ENCODE assay signal across 11 cellular contexts in genomic region chr14:97306133-97306784, GRCh38.
DNase-seq lines count a peak whose midpoint lies in the region; ATAC-seq and TF ChIP-seq lines count a peak whose summit lies in the region.
"Had no signal": no experiment of that assay in that cellular context is flagged by ENCODE, and none has a peak within 500 bp of the region (broad histone marks: within the 10 kb centered on the region; RNA-seq: fewer than 3 reads in every experiment).

No MANE protein-coding gene starts in this region.

- no peaks in the 10 kb centered on the region for H3K27me3 ChIP-seq in right lobe of liver

- DNase-seq in stimulated activated CD4-positive, alpha-beta T cell treated with anti-CD3 and anti-CD28 coated beads, Interleukin-15, amount 100 ng/mL, for 24 hours: peak; percentile 30
- DNase-seq in stimulated activated CD4-positive, alpha-beta T cell treated with anti-CD3 and anti-CD28 coated beads, Interleukin-12 subunit alpha, Interleukin-12 subunit beta, amount 100 ng/mL, for 4 hours: no peak
- DNase-seq in stimulated activated naive CD8-positive, alpha-beta T cell treated with anti-CD3 and anti-CD28 coated beads, Interleukin-15, Interleukin-2, amounts not matched to agents 100 U/mL and 50 U/mL, for 24 hours: no peak
- no peak for DNase-seq in right lobe of liver
- no peak for DNase-seq in RKO (ENCODE audit: low spot score)
- no peak for DNase-seq in NCI-H2196 (lab: John Stamatoyannopoulos, UW; ENCODE audit: unreplicated experiment)
- DNase-seq: aorta, foreskin melanocyte had no signal

- no peaks in the 10 kb centered on the region for H3K4me1 ChIP-seq in right lobe of liver

- H3K4me1 Mint-ChIP-seq in T-helper 1 cell treated with Interleukin-12 subunit alpha and Interleukin-12 subunit beta and Interleukin-4 antibody, amounts not matched to agents 30 μg/mL and 1 μg/mL, for 36 hours (ENCODE audit: low read depth): peaks cover 24% of the 10 kb centered on the region

- TF ChIP-seq POLR2A in right lobe of liver (IDR thresholded peaks at IDR 0.05): no peak

- H3K27me3 Mint-ChIP-seq in T-helper 1 cell treated with Interleukin-12 subunit alpha and Interleukin-12 subunit beta and Interleukin-4 antibody, amounts not matched to agents 30 μg/mL and 1 μg/mL, for 36 hours (ENCODE audit: low read depth): no peaks in the 10 kb centered on the region
- H3K27me3 Mint-ChIP-seq: stimulated activated naive CD8-positive, alpha-beta T cell treated with anti-CD3 and anti-CD28 coated beads, Interleukin-15, Interleukin-2, amounts not matched to agents 100 ng/mL and 50 ng/mL, for 24 hours had no signal

- no peak overlapping the region for H3K4me3 ChIP-seq in right lobe of liver

- no peaks in the 10 kb centered on the region for H3K9me3 Mint-ChIP-seq in T-helper 1 cell treated with Interleukin-12 subunit alpha and Interleukin-12 subunit beta and Interleukin-4 antibody, amounts not matched to agents 30 μg/mL and 1 μg/mL, for 36 hours

- ATAC-seq in HG02798 (IDR thresholded peaks at IDR 0.05; ENCODE audit: poor library complexity, unreplicated experiment) (peak; percentile 61), right lobe of liver (no peak)
- peak; percentile 67 for ATAC-seq in stimulated activated naive CD8-positive, alpha-beta T cell treated with anti-CD3 and anti-CD28 coated beads, Interleukin-15, Interleukin-2, amounts not matched to agents 100 U/mL and 50 U/mL, for 24 hours

- 51% methylated on average over 3 of the region's 3 CpGs for WGBS in right lobe of liver (ENCODE audit: insufficient coverage, low coverage, low lambda C conversion rate, missing lambda C conversion rate)

- H3K27ac Mint-ChIP-seq in T-helper 1 cell treated with Interleukin-12 subunit alpha and Interleukin-12 subunit beta and Interleukin-4 antibody, amounts not matched to agents 30 μg/mL and 1 μg/mL, for 36 hours: peak overlapping the region; percentile 62
- H3K27ac Mint-ChIP-seq: stimulated activated naive CD8-positive, alpha-beta T cell treated with anti-CD3 and anti-CD28 coated beads, Interleukin-15, Interleukin-2, amounts not matched to agents 100 ng/mL and 50 ng/mL, for 24 hours had no signal

- TF ChIP-seq CTCF in right lobe of liver (IDR thresholded peaks at IDR 0.05): no peak

- no peaks in the 10 kb centered on the region for H3K36me3 Mint-ChIP-seq in T-helper 1 cell treated with Interleukin-12 subunit alpha and Interleukin-12 subunit beta and Interleukin-4 antibody, amounts not matched to agents 30 μg/mL and 1 μg/mL, for 36 hours (ENCODE audit: low read depth)

- intact Hi-C loops in right lobe of liver (cut with DNase I): no loop called here

- H3K27ac ChIP-seq in right lobe of liver: no peak overlapping the region

- no peaks in the 10 kb centered on the region for H3K9me3 ChIP-seq in right lobe of liver

- H3K36me3 ChIP-seq in right lobe of liver: no peaks in the 10 kb centered on the region

- H3K4me3 Mint-ChIP-seq in T-helper 1 cell treated with Interleukin-12 subunit alpha and Interleukin-12 subunit beta and Interleukin-4 antibody, amounts not matched to agents 30 μg/mL and 1 μg/mL, for 36 hours: no peak overlapping the region
- H3K4me3 Mint-ChIP-seq: stimulated activated naive CD8-positive, alpha-beta T cell treated with anti-CD3 and anti-CD28 coated beads, Interleukin-15, Interleukin-2, amounts not matched to agents 100 ng/mL and 50 ng/mL, for 24 hours had no signal

Comparison
In these comparisons a context has a peak if more than half of its experiments do, and no peak if none do; other contexts are left out.
1. ATAC-seq: peak in HG02798 (single experiment) and stimulated activated naive CD8-positive, alpha-beta T cell treated with anti-CD3 and anti-CD28 coated beads, Interleukin-15, Interleukin-2, amounts not matched to agents 100 U/mL and 50 U/mL, for 24 hours (single experiment); none in right lobe of liver (0 of 4).